7 cellular contexts compared by ENCODE assay signal in the genomic region with DNA sequence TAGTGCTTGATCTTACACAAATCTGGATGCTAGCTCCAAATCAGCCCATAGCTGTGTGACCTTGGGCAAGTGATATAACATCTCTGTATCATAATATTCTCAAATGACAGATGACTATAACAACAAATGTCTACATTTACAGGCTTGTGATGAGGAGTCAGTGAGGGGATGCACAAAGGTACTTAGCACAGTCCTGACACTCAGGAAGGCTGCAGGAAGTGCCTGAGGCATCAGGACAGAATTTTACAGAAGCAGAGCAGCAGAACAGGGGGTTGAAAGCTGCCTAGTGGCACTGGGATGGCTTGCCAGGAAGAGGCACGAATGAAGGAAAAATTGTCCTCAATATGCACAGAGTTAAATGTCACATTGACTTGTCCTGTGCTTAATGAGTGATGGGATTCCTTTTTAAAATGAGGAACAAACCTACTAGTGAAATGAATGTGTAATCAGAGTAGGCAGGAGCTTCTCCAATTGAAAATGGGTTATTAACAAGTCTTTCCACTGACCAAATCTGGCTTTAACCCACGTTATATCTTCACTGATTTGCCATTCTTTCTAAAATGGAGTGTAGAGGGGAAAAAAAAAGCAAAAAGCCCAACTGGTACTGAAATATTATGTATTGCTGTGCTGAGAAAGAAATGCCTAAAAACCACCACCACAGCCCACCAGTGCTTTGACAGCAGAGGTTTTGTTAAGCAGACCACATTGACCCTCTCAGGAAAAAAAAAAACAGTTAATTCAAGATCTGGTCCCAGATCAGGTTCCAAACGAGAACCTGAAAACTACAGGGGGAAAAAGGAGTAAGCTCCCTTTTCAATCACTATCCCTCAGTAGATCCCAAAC. TPM values are rescaled to one million over a fixed set of nuclear protein-coding genes. Genes with fewer than 3 reads are reported as not detected.
DNase-seq lines count a peak whose midpoint lies in the region; ATAC-seq lines count a peak whose summit lies in the region.

No MANE protein-coding gene starts in this region.

- peaks cover 82% of the 10 kb centered on the region for H3K4me1 Mint-ChIP-seq in activated naive CD8-positive, alpha-beta T cell treated with anti-CD3 and anti-CD28 coated beads, Interleukin-2, amount 10 ng/mL, durations not matched to agents 7 days and 5 days
- peaks cover 71 to 92% (median 89%) of the 10 kb centered on the region in 3 donors for H3K4me1 Mint-ChIP-seq in naive B cell

- POLR2A ChIA-PET in activated naive CD8-positive, alpha-beta T cell treated with anti-CD3 and anti-CD28 coated beads, Interleukin-2, amount 10 ng/mL, durations not matched to agents 7 days and 5 days (lab: Charles Lee): interaction anchor here (0.7 to 10.2 kb wide), 12 partner anchors 10 to 272 kb away, joined by 3 to 311 read pairs (median 4); partner anchors contain the start of gene BTG1

- peak overlapping the region; percentile 88 for H3K4me3 Mint-ChIP-seq in activated naive CD8-positive, alpha-beta T cell treated with anti-CD3 and anti-CD28 coated beads, Interleukin-2, amount 10 ng/mL, durations not matched to agents 7 days and 5 days
- H3K4me3 Mint-ChIP-seq in naive B cell: peak overlapping the region; percentile 65 to 100 (median 86)

- no peaks in the 10 kb centered on the region for H3K27me3 Mint-ChIP-seq in activated naive CD8-positive, alpha-beta T cell treated with anti-CD3 and anti-CD28 coated beads, Interleukin-2, amount 10 ng/mL, durations not matched to agents 7 days and 5 days
- no peaks in the 10 kb centered on the region for H3K27me3 Mint-ChIP-seq in naive B cell

- ATAC-seq in GM19023 (IDR thresholded peaks at IDR 0.05; ENCODE audit: unreplicated experiment) (peak; percentile 35), HG03342 (IDR thresholded peaks at IDR 0.05; ENCODE audit: unreplicated experiment) (peak; percentile 34), naive B cell (ENCODE audit: low read depth in 2 of 2) (peak; percentile 50 to 66)
- ATAC-seq in activated naive CD8-positive, alpha-beta T cell treated with anti-CD3 and anti-CD28 coated beads, Interleukin-2, amount 10 ng/mL, durations not matched to agents 7 days and 5 days (ENCODE audit: low read depth): peak; percentile 14

- no peak for DNase-seq in activated naive CD8-positive, alpha-beta T cell treated with anti-CD3 and anti-CD28 coated beads, Interleukin-2, amount 10 ng/mL, durations not matched to agents 7 days and 5 days
- DNase-seq in naive B cell: no peak
- DNase-seq in activated CD4-positive, CD25-positive, alpha-beta regulatory T cell (lab: John Stamatoyannopoulos, UW): no peak
- no peak for DNase-seq in NCI-H1930 (lab: John Stamatoyannopoulos, UW)
- DNase-seq in NCI-H1105 (lab: John Stamatoyannopoulos, UW): no peak

- H3K36me3 Mint-ChIP-seq in activated naive CD8-positive, alpha-beta T cell treated with anti-CD3 and anti-CD28 coated beads, Interleukin-2, amount 10 ng/mL, durations not matched to agents 7 days and 5 days: peaks cover 36% of the 10 kb centered on the region
- peaks cover 17 to 27% of the 10 kb centered on the region in 2 donors for H3K36me3 Mint-ChIP-seq in naive B cell

- H3K27ac Mint-ChIP-seq in activated naive CD8-positive, alpha-beta T cell treated with anti-CD3 and anti-CD28 coated beads, Interleukin-2, amount 10 ng/mL, durations not matched to agents 7 days and 5 days: peak overlapping the region; percentile 88
- H3K27ac Mint-ChIP-seq in naive B cell: peak overlapping the region; percentile 51 to 94 (median 58)

- H3K9me3 Mint-ChIP-seq in activated naive CD8-positive, alpha-beta T cell treated with anti-CD3 and anti-CD28 coated beads, Interleukin-2, amount 10 ng/mL, durations not matched to agents 7 days and 5 days: no peaks in the 10 kb centered on the region
- H3K9me3 Mint-ChIP-seq in naive B cell: peaks cover 0 to 2% (median 0%) of the 10 kb centered on the region in 7 donors

RNA-seq across cellular contexts. Expression of gene BTG1, which starts 11.6 kb away (rescaled TPM):
- total RNA-seq in activated naive CD8-positive, alpha-beta T cell treated with anti-CD3 and anti-CD28 coated beads, Interleukin-2, amount 10 ng/mL, durations not matched to agents 7 days and 5 days: 100 to 1,000 TPM; 249 to 255 TPM
- polyA plus RNA-seq in naive B cell (ENCODE audit: low read depth in 6 of 6): 1,000 to 10,000 TPM in 3 of 6 donors, 100 to 1,000 TPM in 3; 644 to 1,809 (median 1,004) TPM
